1 cellular context compared by ENCODE assay signal in genomic region chr9:5449521-5450359, GRCh38.
TF ChIP-seq lines count a peak whose summit lies in the region.

No MANE protein-coding gene starts in this region.

TF ChIP-seq in HepG2, 621 proteins besides CTCF, POLR2A, EP300 and RAD21:
- TF ChIP-seq ZNF18 (CRISPR knock-in tag; IDR thresholded peaks at IDR 0.05; ENCODE audit: insufficient replicate concordance): no peak
- TF ChIP-seq, protein P1, sequence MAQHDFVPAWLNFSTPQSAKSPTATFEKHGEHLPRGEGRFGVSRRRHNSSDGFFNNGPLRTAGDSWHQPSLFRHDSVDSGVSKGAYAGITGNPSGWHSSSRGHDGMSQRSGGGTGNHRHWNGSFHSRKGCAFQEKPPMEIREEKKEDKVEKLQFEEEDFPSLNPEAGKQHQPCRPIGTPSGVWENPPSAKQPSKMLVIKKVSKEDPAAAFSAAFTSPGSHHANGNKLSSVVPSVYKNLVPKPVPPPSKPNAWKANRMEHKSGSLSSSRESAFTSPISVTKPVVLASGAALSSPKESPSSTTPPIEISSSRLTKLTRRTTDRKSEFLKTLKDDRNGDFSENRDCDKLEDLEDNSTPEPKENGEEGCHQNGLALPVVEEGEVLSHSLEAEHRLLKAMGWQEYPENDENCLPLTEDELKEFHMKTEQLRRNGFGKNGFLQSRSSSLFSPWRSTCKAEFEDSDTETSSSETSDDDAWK (CRISPR knock-in tag; IDR thresholded peaks at IDR 0.05): no peak
- TF ChIP-seq KLF13 (CRISPR knock-in tag; IDR thresholded peaks at IDR 0.05): no peak
- TF ChIP-seq NAIF1 (CRISPR knock-in tag; IDR thresholded peaks at IDR 0.05; ENCODE audit: borderline replicate concordance): no peak
- TF ChIP-seq NR2F2 (IDR thresholded peaks at IDR 0.05; ENCODE audit: borderline replicate concordance, low read depth): no peak
- TF ChIP-seq GTF3A (CRISPR knock-in tag; conservative IDR thresholded peaks at IDR 0.05): no peak
